In the genomic region with DNA sequence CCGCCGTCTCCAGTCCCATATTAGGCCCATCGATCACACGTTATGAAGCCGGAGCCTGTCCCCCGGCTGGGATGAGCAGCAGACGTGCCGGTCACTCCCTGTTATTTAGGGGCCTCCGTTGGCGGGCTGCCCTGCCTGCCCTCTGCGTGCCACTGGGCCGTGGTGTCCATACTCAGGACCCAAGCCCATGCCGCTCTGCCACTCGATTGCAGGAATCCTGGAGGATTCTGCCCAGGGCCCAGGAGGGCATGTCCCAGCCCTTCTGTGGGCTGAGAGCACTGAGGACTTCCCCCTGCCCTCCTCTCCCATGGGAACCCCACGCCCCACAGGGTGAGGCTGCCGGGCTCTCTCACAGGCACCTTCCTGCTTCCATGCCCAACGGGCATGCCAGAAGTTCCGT, we compare ENCODE assay signal across 27 cellular contexts. TPM values are rescaled to one million over a fixed set of nuclear protein-coding genes. Genes with fewer than 3 reads are reported as not detected.
"Had no signal": no experiment of that assay in that cellular context is flagged by ENCODE, and none has a peak within 500 bp of the region (broad histone marks: within the 10 kb centered on the region; RNA-seq: fewer than 3 reads in every experiment).

No MANE protein-coding gene starts in this region.

- DNase-seq: effector CD8-positive, alpha-beta T cell; foreskin fibroblast; gastrocnemius medialis; head of caudate nucleus; left ventricle myocardium superior; lower lobe of right lung; natural killer cell; stimulated activated CD4-positive, alpha-beta T cell treated with anti-CD3 and anti-CD28 coated beads, Interleukin-12 subunit alpha, Interleukin-12 subunit beta, amount 100 ng/mL, for 4 hours; stimulated activated CD4-positive, alpha-beta T cell treated with anti-CD3 and anti-CD28 coated beads, Interleukin-1b, Interleukin-23, amount 100 ng/mL, for 48 hours; stimulated activated CD4-positive, alpha-beta T cell treated with anti-CD3 and anti-CD28 coated beads, Interleukin-4, amount 100 ng/mL, for 1 hour; stimulated activated CD8-positive, alpha-beta memory T cell treated with anti-CD3 and anti-CD28 coated beads, Interleukin-4, amount 100 ng/mL, for 48 hours; stimulated activated naive CD4-positive, alpha-beta T cell; stimulated activated naive CD8-positive, alpha-beta T cell treated with anti-CD3 and anti-CD28 coated beads, Interleukin-15, amount 100 ng/mL, for 72 hours; transverse colon; upper lobe of right lung; uterus had no signal

- H3K4me3 ChIP-seq: gastrocnemius medialis, lower lobe of right lung, prostate gland, right atrium auricular region, smooth muscle cell, suprapubic skin, transverse colon, upper lobe of right lung, uterus had no signal

- ATAC-seq: esophagus mucosa; gastrocnemius medialis; left ventricle myocardium superior; natural killer cell; sciatic nerve; stimulated activated naive CD8-positive, alpha-beta T cell treated with anti-CD3 and anti-CD28 coated beads, Interleukin-15, amount 100 ng/mL, for 72 hours; upper lobe of right lung had no signal

- H3K36me3 ChIP-seq: gastrocnemius medialis, lower lobe of right lung, prostate gland, right atrium auricular region, suprapubic skin, transverse colon, upper lobe of right lung, uterus had no signal

- H3K9me3 ChIP-seq: gastrocnemius medialis, lower lobe of right lung, prostate gland, right atrium auricular region, suprapubic skin, transverse colon, upper lobe of right lung, uterus had no signal

- H3K4me2 ChIP-seq: smooth muscle cell had no signal

- H3K4me1 ChIP-seq: gastrocnemius medialis, lower lobe of right lung, prostate gland, right atrium auricular region, suprapubic skin, transverse colon, upper lobe of right lung, uterus had no signal

- H3K27me3 ChIP-seq: right atrium auricular region, upper lobe of right lung had no signal

- H3K27ac ChIP-seq: epithelial cell of prostate, gastrocnemius medialis, lower lobe of right lung, prostate gland, right atrium auricular region, suprapubic skin, transverse colon, upper lobe of right lung, uterus had no signal

RNA-seq across cellular contexts. Expression of gene LAMC3, which starts 19.6 kb away (rescaled TPM):
- total RNA-seq: natural killer cell had no signal
- polyA plus RNA-seq: keratinocyte had no signal

RNA-seq across cellular contexts. Expression of gene FIBCD1, which starts 50.3 kb away (rescaled TPM):
- total RNA-seq: gastrocnemius medialis, glomerular endothelial cell, mesenteric fat pad, mononuclear cell, natural killer cell, sciatic nerve, suprapubic skin had no signal
